ENCODE assay signal across 21 cellular contexts in the genomic region with DNA sequence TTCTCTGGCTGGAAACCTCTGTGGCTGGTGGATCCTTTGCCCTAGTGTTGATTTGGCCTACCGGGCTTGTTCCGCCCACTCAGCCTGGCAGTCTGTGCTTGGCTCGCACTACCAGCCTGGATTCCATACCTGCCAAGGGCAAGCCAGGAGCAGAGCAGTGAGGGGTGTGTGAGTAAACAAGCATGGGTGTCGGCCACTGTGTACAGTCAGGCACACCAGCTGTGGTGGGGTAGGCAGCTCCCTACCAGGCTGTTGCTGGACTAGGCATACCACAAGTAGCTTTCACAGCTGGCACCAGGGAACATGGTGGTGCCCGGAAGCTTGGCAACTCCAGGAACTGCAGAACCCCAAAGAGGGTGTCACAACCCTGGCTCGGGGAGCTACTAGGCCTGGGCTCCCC.
"Had no signal": no experiment of that assay in that cellular context is flagged by ENCODE, and none has a peak within 500 bp of the region (broad histone marks: within the 10 kb centered on the region; RNA-seq: fewer than 3 reads in every experiment).

No MANE protein-coding gene starts in this region.

- H3K36me3 Mint-ChIP-seq: activated CD4-positive, alpha-beta memory T cell treated with anti-CD3 and anti-CD28 coated beads for 36 hours; naive thymus-derived CD4-positive, alpha-beta T cell; neural progenitor cell; type B pancreatic cell had no signal

- H3K9me3 ChIP-seq: gastrocnemius medialis, prostate gland had no signal

- H3K9me3 Mint-ChIP-seq: activated CD4-positive, alpha-beta memory T cell treated with anti-CD3 and anti-CD28 coated beads for 36 hours; activated T-helper 17 cell treated with anti-CD3 and anti-CD28 coated beads, Interleukin-2, amount 50 U/mL, for 72 hours; naive thymus-derived CD4-positive, alpha-beta T cell; neural progenitor cell; type B pancreatic cell had no signal

- H2AFZ ChIP-seq: neural progenitor cell had no signal

- H3K4me1 ChIP-seq: gastrocnemius medialis, heart left ventricle, left ventricle myocardium inferior, neural progenitor cell, prostate gland, right atrium auricular region, stomach had no signal

- H3K4me1 Mint-ChIP-seq: activated T-helper 17 cell treated with anti-CD3 and anti-CD28 coated beads, Interleukin-2, amount 50 U/mL, for 72 hours; central memory CD8-positive, alpha-beta T cell; naive thymus-derived CD4-positive, alpha-beta T cell; neural progenitor cell; T-helper 17 cell had no signal

- H3K36me3 ChIP-seq: brain microvascular endothelial cell, gastrocnemius medialis, heart left ventricle, left ventricle myocardium inferior, neural progenitor cell, prostate gland, right atrium auricular region, stomach had no signal

- H3K27me3 ChIP-seq: brain microvascular endothelial cell, gastrocnemius medialis, heart left ventricle, neural progenitor cell, right atrium auricular region, stomach had no signal

- ATAC-seq: activated T-helper 17 cell treated with anti-CD3 and anti-CD28 coated beads, Interleukin-2, amount 50 U/mL, for 72 hours; gastrocnemius medialis; heart left ventricle; naive thymus-derived CD4-positive, alpha-beta T cell; T-helper 17 cell had no signal

- DNase-seq: activated CD4-positive, alpha-beta memory T cell treated with anti-CD3 and anti-CD28 coated beads for 36 hours; activated naive CD4-positive, alpha-beta T cell; activated T-cell treated with anti-CD3 and anti-CD28 coated beads for 4 hours; anterior cingulate cortex; brain microvascular endothelial cell; gastrocnemius medialis; left ventricle myocardium inferior; naive thymus-derived CD4-positive, alpha-beta T cell; stimulated activated CD4-positive, alpha-beta T cell treated with anti-CD3 and anti-CD28 coated beads, Interleukin-15, amount 100 ng/mL, for 24 hours; stimulated activated CD4-positive, alpha-beta T cell treated with anti-CD3 and anti-CD28 coated beads, Interleukin-2, amount 100 ng/mL, for 48 hours; stomach; T-helper 17 cell had no signal

- H3K4me2 ChIP-seq: neural progenitor cell had no signal

- H3K9ac ChIP-seq: neural progenitor cell had no signal

- H3K27me3 Mint-ChIP-seq: activated CD4-positive, alpha-beta memory T cell treated with anti-CD3 and anti-CD28 coated beads for 36 hours; activated T-helper 17 cell treated with anti-CD3 and anti-CD28 coated beads, Interleukin-2, amount 50 U/mL, for 72 hours; central memory CD8-positive, alpha-beta T cell; T-helper 17 cell had no signal

- H3K4me3 ChIP-seq: coronary artery, gastrocnemius medialis, heart left ventricle, left ventricle myocardium inferior, neural progenitor cell, prostate gland, right atrium auricular region, skin epidermis, stomach had no signal

- H3K4me3 Mint-ChIP-seq: activated CD4-positive, alpha-beta memory T cell treated with anti-CD3 and anti-CD28 coated beads for 36 hours; activated T-helper 17 cell treated with anti-CD3 and anti-CD28 coated beads, Interleukin-2, amount 50 U/mL, for 72 hours; central memory CD8-positive, alpha-beta T cell; naive thymus-derived CD4-positive, alpha-beta T cell; neural progenitor cell; T-helper 17 cell; type B pancreatic cell had no signal

- H3K27ac ChIP-seq: brain microvascular endothelial cell, coronary artery, gastrocnemius medialis, heart left ventricle, left ventricle myocardium inferior, neural progenitor cell, prostate gland, right atrium auricular region, skin epidermis, stomach had no signal

- H3K27ac Mint-ChIP-seq: activated CD4-positive, alpha-beta memory T cell treated with anti-CD3 and anti-CD28 coated beads for 36 hours; activated T-helper 17 cell treated with anti-CD3 and anti-CD28 coated beads, Interleukin-2, amount 50 U/mL, for 72 hours; naive thymus-derived CD4-positive, alpha-beta T cell; neural progenitor cell; T-helper 17 cell; type B pancreatic cell had no signal
